7 cellular contexts compared by ENCODE assay signal in genomic region chrX:113353134-113353533, GRCh38.
"Had no signal": no experiment of that assay in that cellular context is flagged by ENCODE, and none has a peak within 500 bp of the region (broad histone marks: within the 10 kb centered on the region; RNA-seq: fewer than 3 reads in every experiment).

No MANE protein-coding gene starts in this region.

- FAIRE-seq: HepG2 had no signal

- ATAC-seq: GM23338, HepG2 had no signal

- H3K9me3 Mint-ChIP-seq: GM23338, IgD-negative memory B cell had no signal

- H3K4me3 Mint-ChIP-seq: GM23338, IgD-negative memory B cell had no signal

- H3K27ac Mint-ChIP-seq: GM23338, IgD-negative memory B cell had no signal

- H3K4me3 ChIP-seq: GM23338 had no signal

- H3K4me1 Mint-ChIP-seq: GM23338, IgD-negative memory B cell had no signal

- DNase-seq: H7, HCEC 1CT, KBM-7 had no signal

- H3K27ac ChIP-seq: HL-60 had no signal
